In genomic region chr3:44511238-44511567, GRCh38 we compare ENCODE assay signal across 8 cellular contexts. TPM values are rescaled to one million over a fixed set of nuclear protein-coding genes. Genes with fewer than 3 reads are reported as not detected.
DNase-seq lines count a peak whose midpoint lies in the region; ATAC-seq and TF ChIP-seq lines count a peak whose summit lies in the region.

No MANE protein-coding gene starts in this region.

- no peaks in the 10 kb centered on the region for H3K36me3 ChIP-seq in lower lobe of right lung
- no peaks in the 10 kb centered on the region for H3K36me3 ChIP-seq in upper lobe of left lung

- DNase-seq in activated naive CD4-positive, alpha-beta T cell treated with anti-CD3 and anti-CD28 coated beads, Interleukin-2, amount 50 U/mL, for 16 hours, result no peak
- no peak for DNase-seq in astrocyte of the cerebellum (ENCODE audit: low read depth)
- no peak for DNase-seq in lower lobe of right lung
- DNase-seq in upper lobe of left lung, result no peak
- no peak for DNase-seq in posterior vena cava (ENCODE audit: low spot score)
- DNase-seq in COLO668 (lab: John Stamatoyannopoulos, UW; ENCODE audit: unreplicated experiment), result no peak

- H3K4me3 Mint-ChIP-seq in activated naive CD4-positive, alpha-beta T cell treated with anti-CD3 and anti-CD28 coated beads, Interleukin-2, amount 50 U/mL, for 24 hours, result peak overlapping the region; percentile 95

- H3K4me1 Mint-ChIP-seq in activated naive CD4-positive, alpha-beta T cell treated with anti-CD3 and anti-CD28 coated beads, Interleukin-2, amount 50 U/mL, for 24 hours, result peaks cover 40% of the 10 kb centered on the region

- H3K27me3 ChIP-seq in lower lobe of right lung (ENCODE audit: low read depth) (no peaks in the 10 kb centered on the region), upper lobe of left lung (no peaks in the 10 kb centered on the region)

- TF ChIP-seq EP300 in upper lobe of left lung (IDR thresholded peaks at IDR 0.05), result no peak

- H3K4me3 ChIP-seq in astrocyte of the cerebellum (ENCODE audit: low read depth, low read length), result peak overlapping the region; percentile 85
- peak overlapping the region; percentile 91 for H3K4me3 ChIP-seq in lower lobe of right lung
- peak overlapping the region; percentile 58 to 96 (median 94) for H3K4me3 ChIP-seq in upper lobe of left lung

- TF ChIP-seq CTCF in astrocyte of the cerebellum (IDR thresholded peaks at IDR 0.05; ENCODE audit: low read depth, low read length, missing control alignments) (no peak), lower lobe of right lung (IDR thresholded peaks at IDR 0.05) (no peak), upper lobe of left lung (IDR thresholded peaks at IDR 0.05) (no peak)

- H3K27ac Mint-ChIP-seq in activated naive CD4-positive, alpha-beta T cell treated with anti-CD3 and anti-CD28 coated beads, Interleukin-2, amount 50 U/mL, for 24 hours, result peak overlapping the region; percentile 17

- peaks cover 1% of the 10 kb centered on the region for H3K9me3 Mint-ChIP-seq in activated naive CD4-positive, alpha-beta T cell treated with anti-CD3 and anti-CD28 coated beads, Interleukin-2, amount 50 U/mL, for 24 hours

- H3K4me1 ChIP-seq in lower lobe of right lung, result peaks cover 23% of the 10 kb centered on the region
- peaks cover 14 to 27% (median 17%) of the 10 kb centered on the region in 4 donors for H3K4me1 ChIP-seq in upper lobe of left lung

- WGBS in upper lobe of left lung, 2 donors, result 37 to 40% methylated on average over 4 of the region's 4 CpGs

- intact Hi-C loops in lower lobe of right lung (cut with DNase I), result no loop called here
- intact Hi-C loops in posterior vena cava (cut with DNase I), result no loop called here

- H3K27ac ChIP-seq in lower lobe of right lung, result peak overlapping the region; percentile 84
- peak overlapping the region; percentile 86 to 95 (median 88) for H3K27ac ChIP-seq in upper lobe of left lung

- H3K9me3 ChIP-seq in lower lobe of right lung (no peaks in the 10 kb centered on the region), upper lobe of left lung (no peaks in the 10 kb centered on the region)

- no peak for TF ChIP-seq POLR2A in upper lobe of left lung (IDR thresholded peaks at IDR 0.05)

- ATAC-seq in lower lobe of right lung (no peak), upper lobe of left lung (ENCODE audit: low FRiP score in 2 of 2) (no peak), HG03196 (IDR thresholded peaks at IDR 0.05; ENCODE audit: unreplicated experiment) (no peak)

- H3K27me3 Mint-ChIP-seq in activated naive CD4-positive, alpha-beta T cell treated with anti-CD3 and anti-CD28 coated beads, Interleukin-2, amount 50 U/mL, for 24 hours, result no peaks in the 10 kb centered on the region

- in situ Hi-C loops in astrocyte of the cerebellum (cut with HindIII; ENCODE audit: low sequenced_read_pairs), result no loop called here

- peaks cover 6% of the 10 kb centered on the region for H3K36me3 Mint-ChIP-seq in activated naive CD4-positive, alpha-beta T cell treated with anti-CD3 and anti-CD28 coated beads, Interleukin-2, amount 50 U/mL, for 24 hours

RNA-seq across cellular contexts. Expression of gene ZNF445, which starts 33.7 kb away (rescaled TPM):
- total RNA-seq in lower lobe of right lung, result 21.1 TPM
- total RNA-seq in upper lobe of left lung, result 10 to 100 TPM in 4 of 6 donors, 1 to 10 TPM in 2; 6.7 to 20.0 (median 12.9) TPM
- total RNA-seq in posterior vena cava, result 10 to 100 TPM; 14.8 to 17.6 TPM

RNA-seq across cellular contexts. Expression of gene ZKSCAN7, which starts 43.8 kb away (rescaled TPM):
- total RNA-seq in lower lobe of right lung (3.9 TPM), upper lobe of left lung (10 to 100 TPM in 1 of 6 donors, 1 to 10 TPM in 5; 2.9 to 13.6 (median 3.5) TPM), posterior vena cava (1 to 10 TPM; 2.3 to 3.9 TPM)
